ENCODE assay signal across 18 cellular contexts in genomic region chr14:104181761-104182530, GRCh38. TPM values are rescaled to one million over a fixed set of nuclear protein-coding genes. Genes with fewer than 3 reads are reported as not detected.
"Had no signal": no experiment of that assay in that cellular context is flagged by ENCODE, and none has a peak within 500 bp of the region (broad histone marks: within the 10 kb centered on the region; RNA-seq: fewer than 3 reads in every experiment).

No MANE protein-coding gene starts in this region.

- H3K27ac Mint-ChIP-seq: activated naive CD4-positive, alpha-beta T cell treated with anti-CD3 and anti-CD28 coated beads, Interleukin-2, amount 10 ng/mL, durations not matched to agents 7 days and 5 days; natural killer cell treated with Interleukin-12 subunit alpha and Interleukin-12 subunit beta and Interleukin-15 and Interleukin-18, amount 100 ng/mL, for 72 hours had no signal

- H3K27me3 ChIP-seq: ascending aorta, transverse colon had no signal

- H3K4me3 ChIP-seq: ascending aorta, esophagus muscularis mucosa, skin epidermis, transverse colon had no signal

- H3K9me3 Mint-ChIP-seq: activated naive CD4-positive, alpha-beta T cell treated with anti-CD3 and anti-CD28 coated beads, Interleukin-2, amount 10 ng/mL, durations not matched to agents 7 days and 5 days; natural killer cell treated with Interleukin-12 subunit alpha and Interleukin-12 subunit beta and Interleukin-15 and Interleukin-18, amount 100 ng/mL, for 72 hours had no signal

- H3K9me3 ChIP-seq: ascending aorta, esophagus muscularis mucosa, transverse colon had no signal

- H3K36me3 Mint-ChIP-seq: activated naive CD4-positive, alpha-beta T cell treated with anti-CD3 and anti-CD28 coated beads, Interleukin-2, amount 10 ng/mL, durations not matched to agents 7 days and 5 days; natural killer cell treated with Interleukin-12 subunit alpha and Interleukin-12 subunit beta and Interleukin-15 and Interleukin-18, amount 100 ng/mL, for 72 hours had no signal

- H3K27me3 Mint-ChIP-seq: activated naive CD4-positive, alpha-beta T cell treated with anti-CD3 and anti-CD28 coated beads, Interleukin-2, amount 10 ng/mL, durations not matched to agents 7 days and 5 days; natural killer cell treated with Interleukin-12 subunit alpha and Interleukin-12 subunit beta and Interleukin-15 and Interleukin-18, amount 100 ng/mL, for 72 hours had no signal

- H3K4me1 ChIP-seq: ascending aorta, transverse colon had no signal

- H3K4me3 Mint-ChIP-seq: activated naive CD4-positive, alpha-beta T cell treated with anti-CD3 and anti-CD28 coated beads, Interleukin-2, amount 10 ng/mL, durations not matched to agents 7 days and 5 days; natural killer cell treated with Interleukin-12 subunit alpha and Interleukin-12 subunit beta and Interleukin-15 and Interleukin-18, amount 100 ng/mL, for 72 hours had no signal

- H3K4me1 Mint-ChIP-seq: activated naive CD4-positive, alpha-beta T cell treated with anti-CD3 and anti-CD28 coated beads, Interleukin-2, amount 10 ng/mL, durations not matched to agents 7 days and 5 days had no signal

- H3K36me3 ChIP-seq: ascending aorta, transverse colon had no signal

- H3K27ac ChIP-seq: ascending aorta, esophagus muscularis mucosa, transverse colon had no signal

- DNase-seq: activated CD4-positive, alpha-beta T cell treated with anti-CD3 and anti-CD28 coated beads for 1 hour; activated CD4-positive, alpha-beta T cell treated with anti-CD3 and anti-CD28 coated beads, Interleukin-2, amount 50 U/mL, for 48 hours; activated naive CD4-positive, alpha-beta T cell treated with anti-CD3 and anti-CD28 coated beads, Interleukin-2, amount 10 ng/mL, durations not matched to agents 7 days and 5 days; activated T-cell treated with anti-CD3 and anti-CD28 coated beads, Interleukin-2, amount 50 U/mL, for 1 hour; hypothalamus; mesendoderm; occipital lobe; stimulated activated CD4-positive, alpha-beta T cell treated with anti-CD3 and anti-CD28 coated beads, Interleukin-15, amount 100 ng/mL, for 24 hours; stimulated activated CD4-positive, alpha-beta T cell treated with anti-CD3 and anti-CD28 coated beads, Interleukin-4, amount 100 ng/mL, for 1 hour; stimulated activated naive CD4-positive, alpha-beta T cell; substantia nigra; T-helper 1 cell; T1000; transverse colon had no signal

RNA-seq across cellular contexts. Expression of gene KIF26A, which starts 43.6 kb away (rescaled TPM):
- total RNA-seq: natural killer cell treated with Interleukin-12 subunit alpha and Interleukin-12 subunit beta and Interleukin-15 and Interleukin-18, amount 100 ng/mL, for 72 hours had no signal
